In the genomic region with DNA sequence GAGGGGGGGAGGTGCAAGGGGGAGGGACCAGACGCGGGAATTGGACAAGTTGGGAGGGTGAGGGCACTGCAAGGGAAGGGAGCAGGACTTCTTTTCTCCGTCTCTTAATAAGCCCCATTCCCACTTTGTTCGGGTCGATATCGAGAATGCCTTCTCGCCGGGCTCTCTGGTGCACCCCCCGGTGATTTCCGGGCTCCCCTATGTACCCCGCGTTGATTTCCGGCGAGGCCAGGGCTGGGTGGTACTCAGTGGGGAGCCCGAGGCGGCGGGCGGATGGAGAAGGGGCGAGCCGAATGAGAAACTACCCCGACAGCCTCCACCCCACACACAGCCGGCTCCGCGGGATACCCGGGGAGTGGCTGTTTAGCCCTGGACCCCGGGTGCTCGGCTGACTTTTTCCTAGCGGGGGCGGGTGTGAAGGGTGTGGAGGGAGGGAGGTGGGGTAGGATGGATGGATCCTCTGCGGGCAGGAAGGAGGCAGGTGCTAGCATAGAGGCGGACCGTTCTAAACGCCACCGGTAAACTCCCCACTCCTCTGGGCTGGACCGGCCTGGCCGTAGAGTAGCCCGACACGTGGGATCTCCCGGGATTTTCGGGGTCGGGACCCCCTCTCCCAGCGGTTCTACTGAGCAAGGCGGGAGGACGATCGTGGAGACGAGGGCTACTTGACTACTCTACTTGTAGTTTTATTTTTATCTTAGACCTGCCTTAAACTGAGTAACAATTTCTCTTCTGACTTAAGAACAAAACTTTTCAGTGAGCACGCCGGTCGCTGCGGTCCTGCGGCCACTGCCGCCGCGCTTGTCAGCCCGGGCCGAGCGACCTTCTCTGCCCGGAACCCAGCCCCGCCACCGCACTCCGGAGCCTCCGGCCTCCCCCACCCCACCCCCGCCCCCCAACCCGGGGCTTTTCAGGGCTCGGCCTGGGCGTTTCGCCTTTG, we compare ENCODE assay signal across 8 cellular contexts. TPM values are rescaled to one million over a fixed set of nuclear protein-coding genes. Genes with fewer than 3 reads are reported as not detected.
A peak's percentile ranks its signal among the peaks of the same experiment; 100 is the strongest.
DNase-seq lines count a peak whose midpoint lies in the region; ATAC-seq and TF ChIP-seq lines count a peak whose summit lies in the region.

No MANE protein-coding gene starts in this region.

- H3K4me3 Mint-ChIP-seq in activated T-cell treated with anti-CD3 and anti-CD28 coated beads, Interleukin-2, amount 50 U/mL, for 24 hours, result peak overlapping the region; percentile 82

- peak; percentile 32 for ATAC-seq in Right ventricle myocardium superior (ENCODE audit: poor library complexity)
- no peak for ATAC-seq in HG02763 (IDR thresholded peaks at IDR 0.05; ENCODE audit: unreplicated experiment)
- ATAC-seq in GM19351 (IDR thresholded peaks at IDR 0.05; ENCODE audit: unreplicated experiment), result no peak

- no peak overlapping the region for H3K27ac Mint-ChIP-seq in activated T-cell treated with anti-CD3 and anti-CD28 coated beads, Interleukin-2, amount 50 U/mL, for 24 hours

- POLR2A ChIA-PET in BJ (lab: Charles Lee), result no interaction called here

- H3K27me3 Mint-ChIP-seq in activated T-cell treated with anti-CD3 and anti-CD28 coated beads, Interleukin-2, amount 50 U/mL, for 24 hours, result peaks cover 54% of the 10 kb centered on the region

- CTCF ChIA-PET in BJ (lab: Yijun Ruan, JAX), result no interaction called here

- no peak overlapping the region for H3K9ac ChIP-seq in rectal smooth muscle tissue (ENCODE audit: low read length)

- H3K27ac ChIP-seq in rectal smooth muscle tissue (ENCODE audit: low read depth, low read length), result no peak overlapping the region

- H3K4me1 Mint-ChIP-seq in activated T-cell treated with anti-CD3 and anti-CD28 coated beads, Interleukin-2, amount 50 U/mL, for 24 hours (ENCODE audit: low read depth), result peaks cover 35% of the 10 kb centered on the region

- DNase-seq in BJ (ENCODE audit: low read depth) (no peak), HuH-7 (ENCODE audit: low spot score) (peak; percentile 62), Right ventricle myocardium superior (peak; percentile 53), epidermal melanocyte (ENCODE audit: insufficient read length, low spot score) (no peak)
- peak; percentile 60 for DNase-seq in activated T-cell treated with anti-CD3 and anti-CD28 coated beads, Interleukin-2, amount 50 U/mL, for 24 hours

- no peaks in the 10 kb centered on the region for H3K36me3 ChIP-seq in BJ (ENCODE audit: control insufficient read depth, insufficient read depth, low read length)
- no peaks in the 10 kb centered on the region for H3K36me3 ChIP-seq in rectal smooth muscle tissue (ENCODE audit: control insufficient read depth, insufficient read depth, low read length)

- H3K27me3 ChIP-seq in BJ (ENCODE audit: control insufficient read depth, insufficient read depth, low read length), result peaks cover 45% of the 10 kb centered on the region
- H3K27me3 ChIP-seq in rectal smooth muscle tissue (ENCODE audit: control insufficient read depth, insufficient read depth, low read length), result peaks cover 72% of the 10 kb centered on the region

- H3K9me3 Mint-ChIP-seq in activated T-cell treated with anti-CD3 and anti-CD28 coated beads, Interleukin-2, amount 50 U/mL, for 24 hours, result no peaks in the 10 kb centered on the region

- H3K4me1 ChIP-seq in rectal smooth muscle tissue (ENCODE audit: control insufficient read depth, insufficient read depth, low read length), result peaks cover 7% of the 10 kb centered on the region

- no peaks in the 10 kb centered on the region for H3K36me3 Mint-ChIP-seq in activated T-cell treated with anti-CD3 and anti-CD28 coated beads, Interleukin-2, amount 50 U/mL, for 24 hours (ENCODE audit: low read depth)

- intact Hi-C loops in Right ventricle myocardium superior (cut with DNase I), result no loop called here

- H3K4me3 ChIP-seq in BJ (ENCODE audit: low read depth, low read length) (peak overlapping the region; percentile 10), rectal smooth muscle tissue (ENCODE audit: low read length) (peak overlapping the region; percentile 66)

- TF ChIP-seq CTCF in BJ (IDR thresholded peaks at IDR 0.05; ENCODE audit: insufficient read depth, low read depth, low read length), result no peak

RNA-seq across cellular contexts. Expression of gene RNF220, which starts 1.0 kb away (rescaled TPM):
- polyA plus RNA-seq in BJ (2011; rRNA removed), result 49.8 and 65.4 TPM in 2 replicates
- 16.6 and 24.9 TPM in 2 replicates for polyA minus RNA-seq in BJ (2011; rRNA and poly(A)+ RNA removed)
- total RNA-seq in Right ventricle myocardium superior, result 72.5 TPM

RNA-seq across cellular contexts. Expression of gene ERI3, which starts 51.0 kb away (rescaled TPM):
- 55.6 and 75.4 TPM in 2 replicates for polyA plus RNA-seq in BJ (2011; rRNA removed)
- 49.5 and 82.3 TPM in 2 replicates for polyA minus RNA-seq in BJ (2011; rRNA and poly(A)+ RNA removed)
- 52.3 TPM for total RNA-seq in Right ventricle myocardium superior

Comparison
In these comparisons a context has a peak if more than half of its experiments do, and no peak if none do; other contexts are left out.
1. DNase-seq: peak in HuH-7 (single experiment), activated T-cell treated with anti-CD3 and anti-CD28 coated beads, Interleukin-2, amount 50 U/mL, for 24 hours (single experiment) and Right ventricle myocardium superior (single experiment); none in BJ (single experiment) and epidermal melanocyte (single experiment).